Comparison of ENCODE assay signal across 9 cellular contexts in genomic region chr11:7600205-7600775, GRCh38.
DNase-seq lines count a peak whose midpoint lies in the region; ATAC-seq and TF ChIP-seq lines count a peak whose summit lies in the region.
"Had no signal": no experiment of that assay in that cellular context is flagged by ENCODE, and none has a peak within 500 bp of the region (broad histone marks: within the 10 kb centered on the region; RNA-seq: fewer than 3 reads in every experiment).

No MANE protein-coding gene starts in this region.

- TF ChIP-seq EP300 in suprapubic skin (IDR thresholded peaks at IDR 0.05): no peak

- no peak for TF ChIP-seq POLR2A in suprapubic skin (IDR thresholded peaks at IDR 0.05)

- TF ChIP-seq CTCF in suprapubic skin (IDR thresholded peaks at IDR 0.05): no peak

- DNase-seq in HT1080 (ENCODE audit: low read depth) (peak; percentile 85), amniotic epithelial cell (ENCODE audit: low read depth) (peak; percentile 98), iris pigment epithelial cell (ENCODE audit: low read depth) (peak; percentile 95), suprapubic skin (ENCODE audit: low spot score in 2 of 2) (peak; percentile 85 to 88), T-helper 1 cell (no peak)
- DNase-seq in stimulated activated CD4-positive, alpha-beta T cell treated with anti-CD3 and anti-CD28 coated beads, Interleukin-12 subunit alpha, Interleukin-12 subunit beta, amount 100 ng/mL, for 4 hours: no peak
- no peak for DNase-seq in activated CD4-positive, CD25-positive, alpha-beta regulatory T cell treated with anti-CD3 and anti-CD28 coated beads, Interleukin-2, amount 50 U/mL, for 72 hours

- peak overlapping the region; percentile 79 for H3K27ac ChIP-seq in suprapubic skin
- H3K27ac ChIP-seq: ascending aorta had no signal

- no peak for ATAC-seq in GM21360 (IDR thresholded peaks at IDR 0.05; ENCODE audit: unreplicated experiment)

- H3K4me1 ChIP-seq in suprapubic skin: peaks cover 70% of the 10 kb centered on the region

- no peak overlapping the region for H3K4me3 ChIP-seq in suprapubic skin
- H3K4me3 ChIP-seq: ascending aorta had no signal

- peaks cover 9% of the 10 kb centered on the region for H3K36me3 ChIP-seq in suprapubic skin

- no peaks in the 10 kb centered on the region for H3K27me3 ChIP-seq in suprapubic skin
- H3K27me3 ChIP-seq: ascending aorta had no signal

- H3K9me3 ChIP-seq in suprapubic skin: no peaks in the 10 kb centered on the region
- H3K9me3 ChIP-seq: ascending aorta had no signal

- 34% methylated on average over 5 of the region's 6 CpGs for WGBS in suprapubic skin

Comparison
In these comparisons a context has a peak if more than half of its experiments do, and no peak if none do; other contexts are left out.
1. DNase-seq: peak in HT1080 (single experiment), amniotic epithelial cell (single experiment), iris pigment epithelial cell (single experiment) and suprapubic skin (2 of 2); none in stimulated activated CD4-positive, alpha-beta T cell treated with anti-CD3 and anti-CD28 coated beads, Interleukin-12 subunit alpha, Interleukin-12 subunit beta, amount 100 ng/mL, for 4 hours (single experiment), activated CD4-positive, CD25-positive, alpha-beta regulatory T cell treated with anti-CD3 and anti-CD28 coated beads, Interleukin-2, amount 50 U/mL, for 72 hours (single experiment) and T-helper 1 cell (0 of 5).